Comparison of ENCODE assay signal across 19 cellular contexts in genomic region chr9:100282388-100282719, GRCh38.
DNase-seq lines count a peak whose midpoint lies in the region; ATAC-seq and TF ChIP-seq lines count a peak whose summit lies in the region.
"Had no signal": no experiment of that assay in that cellular context is flagged by ENCODE, and none has a peak within 500 bp of the region (broad histone marks: within the 10 kb centered on the region; RNA-seq: fewer than 3 reads in every experiment).

No MANE protein-coding gene starts in this region.

- H4K8ac ChIP-seq in neuronal stem cell (ENCODE audit: low read depth, low read length): peak overlapping the region; percentile 52

- no peak overlapping the region for H2BK12ac ChIP-seq in neuronal stem cell (ENCODE audit: low read length)

- DNase-seq in WTC11 (ENCODE audit: low spot score): no peak
- no peak for DNase-seq in endodermal cell
- DNase-seq in left kidney (ENCODE audit: low read depth, low spot score): peak; percentile 17
- no peak for DNase-seq in neuronal stem cell (ENCODE audit: low spot score)
- no peak for DNase-seq in LoVo (ENCODE audit: low spot score)
- no peak for DNase-seq in activated naive CD4-positive, alpha-beta T cell treated with anti-CD3 and anti-CD28 coated beads, Interleukin-2, amount 50 U/mL, for 16 hours
- no peak for DNase-seq in omental fat pad (ENCODE audit: low spot score)
- DNase-seq: AML-193; Caco-2; Calu3; CD4-positive, alpha-beta T cell; CD8-positive, alpha-beta T cell; DMS79 treated with DMSO at 0.1 percent for 48 hours; GF-D8 had no signal

- no peak for TF ChIP-seq CTCF in WTC11 (IDR thresholded peaks at IDR 0.05)
- no peak for TF ChIP-seq CTCF in endodermal cell (conservative IDR thresholded peaks at IDR 0.05)
- TF ChIP-seq CTCF in omental fat pad (IDR thresholded peaks at IDR 0.05): no peak

- peak overlapping the region; percentile 52; the same call in 1 of the 2 replicates for H3K27ac Mint-ChIP-seq in WTC11
- H3K27ac Mint-ChIP-seq in endodermal cell: peak overlapping the region; percentile 13
- H3K27ac Mint-ChIP-seq: B cell; CD4-positive, alpha-beta T cell had no signal

- no peak overlapping the region for H3K4me2 ChIP-seq in neuronal stem cell (ENCODE audit: insufficient read depth, low read length, poor library complexity, severe bottlenecking)
- H3K4me2 ChIP-seq: A549; BLaER1 treated with 17β-estradiol and CSF1 and Interleukin-3, amounts not matched to agents 10 nM and 100 nM had no signal

- H3K27me3 Mint-ChIP-seq in WTC11 (ENCODE audit: low read depth): no peaks in the 10 kb centered on the region
- no peaks in the 10 kb centered on the region for H3K27me3 Mint-ChIP-seq in endodermal cell (ENCODE audit: insufficient read depth)
- H3K27me3 Mint-ChIP-seq: B cell; CD4-positive, alpha-beta T cell had no signal

- H3K36me3 ChIP-seq in endodermal cell (ENCODE audit: control insufficient read depth, insufficient read depth, low read length) (peaks cover 34% of the 10 kb centered on the region), neuronal stem cell (replicated peaks in 1 of 2; ENCODE audit: control insufficient read depth in 2 of 2, insufficient read depth in 2 of 2, low read length in 2 of 2) (peaks cover 5 to 80% of the 10 kb centered on the region in 2 donors)

- peaks cover 28% of the 10 kb centered on the region for H3K36me3 Mint-ChIP-seq in WTC11
- peaks cover 41% of the 10 kb centered on the region for H3K36me3 Mint-ChIP-seq in endodermal cell (ENCODE audit: low read depth)

- no peaks in the 10 kb centered on the region for H3K4me1 ChIP-seq in endodermal cell (ENCODE audit: control insufficient read depth, insufficient read depth, low read length)
- H3K4me1 ChIP-seq in neuronal stem cell (ENCODE audit: control insufficient read depth in 2 of 2, insufficient read depth in 1 of 2, low read depth in 1 of 2, low read length in 2 of 2): no peaks in the 10 kb centered on the region
- H3K4me1 ChIP-seq: Caco-2 had no signal

- no peak overlapping the region for H3K23ac ChIP-seq in neuronal stem cell (ENCODE audit: low read depth, low read length, poor library complexity)

- no peaks in the 10 kb centered on the region for H3K79me1 ChIP-seq in neuronal stem cell (ENCODE audit: low read depth, low read length)

- no peak overlapping the region for H3K4ac ChIP-seq in neuronal stem cell (ENCODE audit: low read length)

- no peak overlapping the region for H2BK5ac ChIP-seq in neuronal stem cell (ENCODE audit: low read length)

- H2AK5ac ChIP-seq in neuronal stem cell (ENCODE audit: low read depth, low read length): no peak overlapping the region

- no peak overlapping the region for H3K27ac ChIP-seq in endodermal cell (ENCODE audit: low read depth, low read length)
- no peak overlapping the region for H3K27ac ChIP-seq in neuronal stem cell (replicated peaks; ENCODE audit: low read length)
- H3K27ac ChIP-seq: 22Rv1; A549; BLaER1 treated with 17β-estradiol and CSF1 and Interleukin-3, amounts not matched to agents 10 nM and 100 nM; C4-2B had no signal

- H3K9me3 ChIP-seq in endodermal cell (ENCODE audit: control insufficient read depth, low read length): peaks cover 17% of the 10 kb centered on the region
- peaks cover 5 to 28% of the 10 kb centered on the region in 2 donors for H3K9me3 ChIP-seq in neuronal stem cell (replicated peaks in 1 of 2; ENCODE audit: control insufficient read depth in 2 of 2, insufficient read depth in 1 of 2, low read depth in 1 of 2, low read length in 2 of 2)
- H3K9me3 ChIP-seq: Caco-2 had no signal

- WGBS in endodermal cell (ENCODE audit: insufficient coverage in 1 of 2, insufficient read length in 1 of 2), 2 experiments: 92 to 95% methylated on average over 4 of the region's 4 CpGs
- no CpG with 5 or more reads among the region's 4 CpGs for WGBS in neuronal stem cell (ENCODE audit: extremely low coverage in 2 of 2, insufficient read length in 2 of 2, insufficient replicate concordance in 1 of 2), 2 donors

- H3K9ac ChIP-seq in endodermal cell (ENCODE audit: extremely low read depth, low read length, poor library complexity, severe bottlenecking) (no peak overlapping the region), neuronal stem cell (ENCODE audit: low read depth, low read length, poor library complexity) (no peak overlapping the region)
- H3K9ac ChIP-seq: BLaER1 treated with 17β-estradiol and CSF1 and Interleukin-3, amounts not matched to agents 10 nM and 100 nM had no signal

- H3K4me1 Mint-ChIP-seq in WTC11 (no peaks in the 10 kb centered on the region), endodermal cell (no peaks in the 10 kb centered on the region)
- H3K4me1 Mint-ChIP-seq: B cell had no signal

- H3K4me3 ChIP-seq in endodermal cell (ENCODE audit: low read length) (no peak overlapping the region), neuronal stem cell (ENCODE audit: low read length in 2 of 2) (no peak overlapping the region)
- H3K4me3 ChIP-seq: A549; BLaER1 treated with 17β-estradiol and CSF1 and Interleukin-3, amounts not matched to agents 10 nM and 100 nM had no signal

- no peak overlapping the region for H3K4me3 Mint-ChIP-seq in WTC11
- H3K4me3 Mint-ChIP-seq in endodermal cell: no peak overlapping the region
- H3K4me3 Mint-ChIP-seq: B cell; CD4-positive, alpha-beta T cell; CD8-positive, alpha-beta T cell had no signal

- no peak overlapping the region for H3K18ac ChIP-seq in neuronal stem cell (ENCODE audit: low read length)

- no peak overlapping the region for H2AFZ ChIP-seq in neuronal stem cell (ENCODE audit: low read length)

- POLR2A ChIA-PET in WTC11 (lab: Charles Lee): no interaction called here

- no peak overlapping the region for H2BK120ac ChIP-seq in neuronal stem cell (ENCODE audit: low read depth, low read length)

- no peak overlapping the region for H4K91ac ChIP-seq in neuronal stem cell (ENCODE audit: low read depth, low read length, poor library complexity)

- H3K27me3 ChIP-seq in endodermal cell (ENCODE audit: control insufficient read depth, insufficient read depth, low read length, poor library complexity, severe bottlenecking) (no peaks in the 10 kb centered on the region), neuronal stem cell (ENCODE audit: control insufficient read depth in 3 of 3, insufficient read depth in 3 of 3, low read depth in 1 of 3, low read length in 3 of 3) (no peaks in the 10 kb centered on the region)
- H3K27me3 ChIP-seq: BLaER1 treated with 17β-estradiol and CSF1 and Interleukin-3, amounts not matched to agents 10 nM and 100 nM had no signal

- CTCF ChIA-PET in WTC11 (lab: Charles Lee): no interaction called here

- H3K9me3 Mint-ChIP-seq in WTC11: peaks cover 19% of the 10 kb centered on the region
- H3K9me3 Mint-ChIP-seq in endodermal cell: peaks cover 10% of the 10 kb centered on the region

- ATAC-seq in WTC11 (no peak), omental fat pad (ENCODE audit: low FRiP score) (no peak)
- ATAC-seq: A549; CD8-positive, alpha-beta T cell had no signal

- H3K14ac ChIP-seq in neuronal stem cell (ENCODE audit: low read length): no peak overlapping the region

- no peak overlapping the region for H2BK15ac ChIP-seq in neuronal stem cell (ENCODE audit: low read length)

TF ChIP-seq in WTC11, 78 proteins besides CTCF, POLR2A, EP300 and RAD21 (continues in another document):
- TF ChIP-seq IRF1 (CRISPR knock-in tag; IDR thresholded peaks at IDR 0.05) (no peak), KAT7 (CRISPR knock-in tag; IDR thresholded peaks at IDR 0.05; ENCODE audit: borderline replicate concordance) (no peak), ERG (CRISPR knock-in tag; IDR thresholded peaks at IDR 0.05) (no peak), ZNF423 (CRISPR knock-in tag; IDR thresholded peaks at IDR 0.05) (no peak), PRRX2 (CRISPR knock-in tag; IDR thresholded peaks at IDR 0.05) (no peak), JAZF1 (CRISPR knock-in tag; IDR thresholded peaks at IDR 0.05) (no peak), RORB (CRISPR knock-in tag; IDR thresholded peaks at IDR 0.05) (no peak), SOX15 (CRISPR knock-in tag; IDR thresholded peaks at IDR 0.05) (no peak), AR (CRISPR knock-in tag; IDR thresholded peaks at IDR 0.05) (no peak), MYBL2 (CRISPR knock-in tag; IDR thresholded peaks at IDR 0.05) (no peak)
